ENCODE assay signal across 2 cellular contexts in the genomic region with DNA sequence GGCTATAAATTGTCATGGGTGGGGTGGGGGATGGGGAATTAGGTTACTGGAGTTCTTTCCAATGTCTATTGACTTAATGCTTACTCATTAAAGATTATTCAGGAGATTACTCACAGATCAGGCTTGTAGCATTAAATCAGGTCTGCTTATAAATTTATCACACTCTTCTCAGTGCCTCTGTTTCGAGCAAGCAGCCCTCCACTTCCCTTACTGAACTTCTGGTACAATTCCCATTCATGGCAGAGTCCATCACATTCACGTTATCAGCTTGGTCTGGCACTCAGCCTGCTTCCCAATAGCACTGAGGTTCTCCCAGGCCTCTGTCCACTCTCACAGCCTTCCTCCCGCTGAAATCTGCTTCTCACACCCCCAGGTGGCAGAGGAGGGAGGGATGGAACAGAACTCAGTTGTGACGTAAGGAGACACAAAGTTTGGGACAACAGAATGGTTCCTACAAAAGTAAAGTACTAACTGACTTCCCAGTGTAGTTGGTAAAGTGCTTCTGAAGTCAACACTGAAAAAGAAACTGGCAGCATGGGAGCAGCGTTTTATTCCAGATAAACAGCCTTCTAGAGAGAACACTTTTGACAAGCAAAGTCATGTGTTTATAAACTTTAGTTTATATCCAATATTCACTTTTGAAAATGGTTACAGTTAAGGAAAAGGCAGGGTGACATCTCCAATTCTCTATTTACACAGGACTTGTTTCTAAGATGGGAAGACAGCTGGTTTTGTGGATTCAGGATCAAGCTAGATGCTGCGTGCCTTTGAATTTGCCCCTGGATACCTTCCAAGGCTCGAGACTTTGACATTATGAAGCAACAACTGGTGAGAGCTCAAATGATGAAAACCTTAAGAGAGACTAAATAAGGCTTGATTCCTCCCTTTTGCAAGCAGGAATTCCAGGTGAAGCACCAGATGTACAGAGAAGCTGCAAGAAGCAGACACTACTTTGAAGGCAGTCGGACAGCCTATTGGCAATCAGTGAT.
TF ChIP-seq lines count a peak whose summit lies in the region.

No MANE protein-coding gene starts in this region.

TF ChIP-seq in liver, 16 proteins besides CTCF, POLR2A, EP300 and RAD21 (continued from another document):
- TF ChIP-seq, protein P1, sequence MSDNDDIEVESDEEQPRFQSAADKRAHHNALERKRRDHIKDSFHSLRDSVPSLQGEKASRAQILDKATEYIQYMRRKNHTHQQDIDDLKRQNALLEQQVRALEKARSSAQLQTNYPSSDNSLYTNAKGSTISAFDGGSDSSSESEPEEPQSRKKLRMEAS (IDR thresholded peaks at IDR 0.05): no peak

TF ChIP-seq in HepG2, 621 proteins besides CTCF, POLR2A, EP300 and RAD21 (continued from another document):
- TF ChIP-seq, protein P2, sequence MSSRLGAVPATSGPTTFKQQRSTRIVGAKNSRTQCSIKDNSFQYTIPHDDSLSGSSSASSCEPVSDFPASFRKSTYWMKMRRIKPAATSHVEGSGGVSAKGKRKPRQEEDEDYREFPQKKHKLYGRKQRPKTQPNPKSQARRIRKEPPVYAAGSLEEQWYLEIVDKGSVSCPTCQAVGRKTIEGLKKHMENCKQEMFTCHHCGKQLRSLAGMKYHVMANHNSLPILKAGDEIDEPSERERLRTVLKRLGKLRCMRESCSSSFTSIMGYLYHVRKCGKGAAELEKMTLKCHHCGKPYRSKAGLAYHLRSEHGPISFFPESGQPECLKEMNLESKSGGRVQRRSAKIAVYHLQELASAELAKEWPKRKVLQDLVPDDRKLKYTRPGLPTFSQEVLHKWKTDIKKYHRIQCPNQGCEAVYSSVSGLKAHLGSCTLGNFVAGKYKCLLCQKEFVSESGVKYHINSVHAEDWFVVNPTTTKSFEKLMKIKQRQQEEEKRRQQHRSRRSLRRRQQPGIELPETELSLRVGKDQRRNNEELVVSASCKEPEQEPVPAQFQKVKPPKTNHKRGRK (CRISPR knock-in tag; IDR thresholded peaks at IDR 0.05): no peak
- no peak for TF ChIP-seq ZNF713 (CRISPR knock-in tag; IDR thresholded peaks at IDR 0.05)
- TF ChIP-seq, protein P3, sequence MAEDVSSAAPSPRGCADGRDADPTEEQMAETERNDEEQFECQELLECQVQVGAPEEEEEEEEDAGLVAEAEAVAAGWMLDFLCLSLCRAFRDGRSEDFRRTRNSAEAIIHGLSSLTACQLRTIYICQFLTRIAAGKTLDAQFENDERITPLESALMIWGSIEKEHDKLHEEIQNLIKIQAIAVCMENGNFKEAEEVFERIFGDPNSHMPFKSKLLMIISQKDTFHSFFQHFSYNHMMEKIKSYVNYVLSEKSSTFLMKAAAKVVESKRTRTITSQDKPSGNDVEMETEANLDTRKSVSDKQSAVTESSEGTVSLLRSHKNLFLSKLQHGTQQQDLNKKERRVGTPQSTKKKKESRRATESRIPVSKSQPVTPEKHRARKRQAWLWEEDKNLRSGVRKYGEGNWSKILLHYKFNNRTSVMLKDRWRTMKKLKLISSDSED (CRISPR knock-in tag; IDR thresholded peaks at IDR 0.05): no peak
- TF ChIP-seq GTF2F1 (IDR thresholded peaks at IDR 0.05; ENCODE audit: low read length): no peak
- TF ChIP-seq ZNF530 (CRISPR knock-in tag; IDR thresholded peaks at IDR 0.05; ENCODE audit: low read depth): no peak
- no peak for TF ChIP-seq CENPT (CRISPR knock-in tag; IDR thresholded peaks at IDR 0.05; ENCODE audit: low read depth)
- TF ChIP-seq NFRKB (IDR thresholded peaks at IDR 0.05): no peak
- no peak for TF ChIP-seq RELA (CRISPR knock-in tag; IDR thresholded peaks at IDR 0.05)
- no peak for TF ChIP-seq CEBPB (IDR thresholded peaks at IDR 0.05; ENCODE audit: borderline replicate concordance, low read depth, low read length)
- TF ChIP-seq ZNF724P (CRISPR knock-in tag; IDR thresholded peaks at IDR 0.05; ENCODE audit: borderline replicate concordance): no peak
- TF ChIP-seq, protein P4, sequence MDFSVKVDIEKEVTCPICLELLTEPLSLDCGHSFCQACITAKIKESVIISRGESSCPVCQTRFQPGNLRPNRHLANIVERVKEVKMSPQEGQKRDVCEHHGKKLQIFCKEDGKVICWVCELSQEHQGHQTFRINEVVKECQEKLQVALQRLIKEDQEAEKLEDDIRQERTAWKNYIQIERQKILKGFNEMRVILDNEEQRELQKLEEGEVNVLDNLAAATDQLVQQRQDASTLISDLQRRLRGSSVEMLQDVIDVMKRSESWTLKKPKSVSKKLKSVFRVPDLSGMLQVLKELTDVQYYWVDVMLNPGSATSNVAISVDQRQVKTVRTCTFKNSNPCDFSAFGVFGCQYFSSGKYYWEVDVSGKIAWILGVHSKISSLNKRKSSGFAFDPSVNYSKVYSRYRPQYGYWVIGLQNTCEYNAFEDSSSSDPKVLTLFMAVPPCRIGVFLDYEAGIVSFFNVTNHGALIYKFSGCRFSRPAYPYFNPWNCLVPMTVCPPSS (IDR thresholded peaks at IDR 0.05): no peak
- TF ChIP-seq ZNF670 (CRISPR knock-in tag; IDR thresholded peaks at IDR 0.05; ENCODE audit: borderline replicate concordance): no peak
- TF ChIP-seq TEAD2 (CRISPR knock-in tag; IDR thresholded peaks at IDR 0.05): no peak
- TF ChIP-seq SRSF9 (IDR thresholded peaks at IDR 0.05; ENCODE audit: borderline replicate concordance, insufficient read depth, low read depth, low read length, poor library complexity, severe bottlenecking): no peak
- no peak for TF ChIP-seq ZNF782 (CRISPR knock-in tag; IDR thresholded peaks at IDR 0.05; ENCODE audit: borderline replicate concordance)
TF ChIP-seq in HepG2: peak in this region for 0.
